In the genomic region with DNA sequence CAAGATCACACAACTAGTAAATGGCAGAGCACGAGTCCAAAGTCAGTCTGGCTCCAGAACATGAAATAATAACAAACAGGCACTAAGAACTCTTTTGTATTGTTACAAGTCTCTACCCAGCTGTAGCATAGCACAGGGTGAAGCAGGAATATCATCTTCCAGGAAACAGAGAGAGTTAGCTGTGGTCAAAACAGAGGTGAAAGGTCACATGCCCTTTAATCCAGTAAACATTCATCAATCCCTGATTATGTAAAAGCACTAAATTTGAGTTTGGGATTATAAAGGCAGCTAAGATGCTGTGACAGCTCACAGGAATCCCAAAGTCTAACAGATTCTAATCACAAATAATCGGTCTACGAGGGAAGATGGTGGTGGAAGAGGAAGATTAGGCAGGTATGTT, we compare ENCODE assay signal across 26 cellular contexts.
"Had no signal": no experiment of that assay in that cellular context is flagged by ENCODE, and none has a peak within 500 bp of the region (broad histone marks: within the 10 kb centered on the region; RNA-seq: fewer than 3 reads in every experiment).

No MANE protein-coding gene starts in this region.

- H3K4me1 ChIP-seq: ascending aorta had no signal

- FAIRE-seq: bronchial epithelial cell had no signal

- H3K36me3 ChIP-seq: ascending aorta had no signal

- ATAC-seq: activated CD4-positive, CD25-positive, alpha-beta regulatory T cell treated with anti-CD3 and anti-CD28 coated beads, Interleukin-2, amount 50 U/mL, for 24 hours; activated CD8-positive, alpha-beta T cell treated with anti-CD3 and anti-CD28 coated beads for 36 hours; activated naive CD4-positive, alpha-beta T cell treated with anti-CD3 and anti-CD28 coated beads, Interleukin-2, amount 50 U/mL, for 72 hours; activated naive CD8-positive, alpha-beta T cell treated with anti-CD3 and anti-CD28 coated beads, Interleukin-2, amount 50 U/mL, for 24 hours; activated T-cell treated with anti-CD3 and anti-CD28 coated beads, Interleukin-2, amount 50 U/mL, for 72 hours; body of pancreas; Panc1; Right ventricle myocardium inferior; T-cell had no signal

- H3K27me3 ChIP-seq: ascending aorta, body of pancreas had no signal

- H3K27ac ChIP-seq: ascending aorta, body of pancreas, SK-N-MC had no signal

- H3K4me3 ChIP-seq: ascending aorta, body of pancreas, SK-N-MC had no signal

- H3K4me3 Mint-ChIP-seq: activated CD8-positive, alpha-beta T cell treated with anti-CD3 and anti-CD28 coated beads for 36 hours; activated naive CD8-positive, alpha-beta T cell treated with anti-CD3 and anti-CD28 coated beads, Interleukin-2, amount 50 U/mL, for 24 hours had no signal

- DNase-seq: activated CD4-positive, alpha-beta T cell treated with anti-CD3 and anti-CD28 coated beads for 4 hours; activated CD8-positive, alpha-beta memory T cell treated with anti-CD3 and anti-CD28 coated beads, Interleukin-2, amount 50 U/mL, for 4 hours; activated CD8-positive, alpha-beta T cell treated with anti-CD3 and anti-CD28 coated beads for 36 hours; activated naive CD8-positive, alpha-beta T cell treated with anti-CD3 and anti-CD28 coated beads, Interleukin-2, amount 50 U/mL, for 24 hours; activated T-cell treated with anti-CD3 and anti-CD28 coated beads, Interleukin-2, amount 50 U/mL, for 72 hours; amniotic stem cell; body of pancreas; MM.1S; NCI-H1105; NCI-H1436 treated with DMSO at 0.1 percent for 48 hours; NCI-H187; NCI-H2081; NCI-H774; NK-92 treated with Interleukin-12 subunit alpha and Interleukin-12 subunit beta, amount 100 ng/mL, for 24 hours; OCI-M1; RPMI8226; T-cell; T-helper 2 cell had no signal

- H3K27ac Mint-ChIP-seq: activated CD8-positive, alpha-beta T cell treated with anti-CD3 and anti-CD28 coated beads for 36 hours; activated naive CD4-positive, alpha-beta T cell treated with anti-CD3 and anti-CD28 coated beads, Interleukin-2, amount 50 U/mL, for 72 hours; activated naive CD8-positive, alpha-beta T cell treated with anti-CD3 and anti-CD28 coated beads, Interleukin-2, amount 50 U/mL, for 24 hours; activated T-cell treated with anti-CD3 and anti-CD28 coated beads, Interleukin-2, amount 50 U/mL, for 72 hours; activated T-helper 2 cell treated with anti-CD3 and anti-CD28 coated beads, Interferon-gamma antibody, Interleukin-2, Interleukin-4, amounts not matched to agents 10 μg/mL and 5 μg/mL and 100 μg/mL, durations not matched to agents 14 hours and 24 hours and 36 hours; T-cell had no signal

- H3K9me3 Mint-ChIP-seq: activated CD8-positive, alpha-beta T cell treated with anti-CD3 and anti-CD28 coated beads for 36 hours; activated T-helper 2 cell treated with anti-CD3 and anti-CD28 coated beads, Interferon-gamma antibody, Interleukin-2, Interleukin-4, amounts not matched to agents 10 μg/mL and 5 μg/mL and 100 μg/mL, durations not matched to agents 14 hours and 24 hours and 36 hours had no signal

- H3K27me3 Mint-ChIP-seq: activated CD8-positive, alpha-beta T cell treated with anti-CD3 and anti-CD28 coated beads for 36 hours; activated naive CD8-positive, alpha-beta T cell treated with anti-CD3 and anti-CD28 coated beads, Interleukin-2, amount 50 U/mL, for 24 hours; T-cell had no signal

- H3K36me3 Mint-ChIP-seq: T-cell had no signal

- H3K9me3 ChIP-seq: ascending aorta, body of pancreas had no signal
